ENCODE assay signal across 18 cellular contexts in genomic region chr6:68978411-68978810, GRCh38.
"Had no signal": no experiment of that assay in that cellular context is flagged by ENCODE, and none has a peak within 500 bp of the region (broad histone marks: within the 10 kb centered on the region; RNA-seq: fewer than 3 reads in every experiment).

No MANE protein-coding gene starts in this region.

- H3K27me3 ChIP-seq: foreskin keratinocyte, neural progenitor cell, ovary, right atrium auricular region had no signal

- H3K27me3 Mint-ChIP-seq: dendritic cell treated with granulocyte-macrophage colony-stimulating factor and Interleukin-4, amounts not matched to agents 40 ng/mL and 50 ng/mL, for 4 days; natural killer cell treated with Interleukin-12 subunit alpha and Interleukin-12 subunit beta and Interleukin-15 and Interleukin-18, amount 100 ng/mL, for 72 hours had no signal

- H3K9me3 ChIP-seq: ovary, right atrium auricular region had no signal

- H3K4me3 Mint-ChIP-seq: dendritic cell treated with granulocyte-macrophage colony-stimulating factor and Interleukin-4, amounts not matched to agents 40 ng/mL and 50 ng/mL, for 4 days; natural killer cell treated with Interleukin-12 subunit alpha and Interleukin-12 subunit beta and Interleukin-15 and Interleukin-18, amount 100 ng/mL, for 72 hours; neural progenitor cell had no signal

- H3K27ac ChIP-seq: foreskin keratinocyte, neural progenitor cell, ovary, right atrium auricular region had no signal

- H3K9me3 Mint-ChIP-seq: dendritic cell treated with granulocyte-macrophage colony-stimulating factor and Interleukin-4, amounts not matched to agents 40 ng/mL and 50 ng/mL, for 4 days; neural progenitor cell had no signal

- ATAC-seq: foreskin keratinocyte; left colon; left ventricle myocardium superior; natural killer cell treated with Interleukin-12 subunit alpha and Interleukin-12 subunit beta and Interleukin-15 and Interleukin-18, amount 100 ng/mL, for 72 hours had no signal

- H3K27ac Mint-ChIP-seq: dendritic cell treated with granulocyte-macrophage colony-stimulating factor and Interleukin-4, amounts not matched to agents 40 ng/mL and 50 ng/mL, for 4 days; natural killer cell treated with Interleukin-12 subunit alpha and Interleukin-12 subunit beta and Interleukin-15 and Interleukin-18, amount 100 ng/mL, for 72 hours; neural progenitor cell had no signal

- H3K36me3 Mint-ChIP-seq: natural killer cell treated with Interleukin-12 subunit alpha and Interleukin-12 subunit beta and Interleukin-15 and Interleukin-18, amount 100 ng/mL, for 72 hours; neural progenitor cell had no signal

- H3K4me3 ChIP-seq: lung, neural progenitor cell, ovary, right atrium auricular region, smooth muscle cell had no signal

- H3K36me3 ChIP-seq: neural progenitor cell, ovary, right atrium auricular region had no signal

- DNase-seq: erythroblast; foreskin keratinocyte; kidney; left colon; left ventricle myocardium superior; mesenchymal stem cell; midbrain; nucleus accumbens; ovary; stimulated activated CD4-positive, alpha-beta T cell treated with anti-CD3 and anti-CD28 coated beads, Interleukin-2, amount 100 ng/mL, for 48 hours; stimulated activated naive CD4-positive, alpha-beta T cell treated with Interleukin-2 at 50 U/mL for 16 hours; trophoblast cell had no signal

- H3K4me1 ChIP-seq: foreskin keratinocyte, right atrium auricular region had no signal
